In genomic region chr2:55019547-55020258, GRCh38 we compare ENCODE assay signal across 10 cellular contexts. TPM values are rescaled to one million over a fixed set of nuclear protein-coding genes. Genes with fewer than 3 reads are reported as not detected.
DNase-seq lines count a peak whose midpoint lies in the region; ATAC-seq and TF ChIP-seq lines count a peak whose summit lies in the region.
"Had no signal": no experiment of that assay in that cellular context is flagged by ENCODE, and none has a peak within 500 bp of the region (broad histone marks: within the 10 kb centered on the region; RNA-seq: fewer than 3 reads in every experiment).

No MANE protein-coding gene starts in this region.

- no peaks in the 10 kb centered on the region for H3K9me3 ChIP-seq in gastrocnemius medialis
- no peaks in the 10 kb centered on the region for H3K9me3 ChIP-seq in aorta (ENCODE audit: control insufficient read depth, low read length)

- 78 to 93% methylated on average over 5 of the region's 5 CpGs for WGBS in aorta, 2 donors

- ATAC-seq in stimulated activated naive CD8-positive, alpha-beta T cell treated with anti-CD3 and anti-CD28 coated beads, Interleukin-15, amount 100 ng/mL, for 72 hours, result no peak
- ATAC-seq in GM18505 (IDR thresholded peaks at IDR 0.05; ENCODE audit: unreplicated experiment), result no peak
- ATAC-seq in gastrocnemius medialis, result no peak
- no peak for ATAC-seq in aorta (ENCODE audit: low FRiP score)

- no peak for TF ChIP-seq CTCF in gastrocnemius medialis (IDR thresholded peaks at IDR 0.05 in 4 of 5, conservative IDR thresholded peaks at IDR 0.05 in 1 of 5)

- no peak for DNase-seq in stimulated activated naive CD8-positive, alpha-beta T cell treated with anti-CD3 and anti-CD28 coated beads, Interleukin-15, amount 100 ng/mL, for 72 hours
- DNase-seq in SIG-M5 treated with dmso at 0.1 percent for 504 hours (lab: John Stamatoyannopoulos, UW; ENCODE audit: unreplicated experiment), result peak; percentile 90
- peak; percentile 45 for DNase-seq in globus pallidus (ENCODE audit: low spot score)
- DNase-seq in NCI-H2081 (lab: John Stamatoyannopoulos, UW), result no peak
- no peak for DNase-seq in gastrocnemius medialis
- DNase-seq in aorta, result no peak
- DNase-seq: activated T-cell treated with anti-CD3 and anti-CD28 coated beads, Interleukin-2, amount 50 U/mL, for 48 hours had no signal

- intact Hi-C loops in gastrocnemius medialis (cut with DNase I; ENCODE audit: low total_unique reads) (loop anchor here (10.0 kb wide), 1 partner anchor 355 kb away; no protein-coding TSS in a partner anchor), aorta (cut with DNase I) (loop anchor here (5.0 to 10.0 kb wide), 3 partner anchors 42 to 145 kb away; no protein-coding TSS in a partner anchor)

- no peaks in the 10 kb centered on the region for H3K27me3 ChIP-seq in gastrocnemius medialis
- no peaks in the 10 kb centered on the region for H3K27me3 ChIP-seq in aorta (ENCODE audit: control insufficient read depth in 1 of 2, insufficient read depth in 2 of 2, low read length in 1 of 2)

- in situ Hi-C loops in gastrocnemius medialis (cut with MboI; ENCODE audit: low sequenced_read_pairs in 4 of 4), result loop anchor here in 3 of 4 donors (5.0 to 25.0 kb wide), 5 partner anchors 115 to 307 kb away; partner anchors contain the start of gene EML6 (in 1 of the 3)

- H3K9me3 Mint-ChIP-seq in stimulated activated naive CD8-positive, alpha-beta T cell treated with anti-CD3 and anti-CD28 coated beads, Interleukin-15, Interleukin-2, amounts not matched to agents 100 ng/mL and 50 ng/mL, for 24 hours, result no peaks in the 10 kb centered on the region
- H3K9me3 Mint-ChIP-seq in stimulated activated naive CD8-positive, alpha-beta T cell treated with anti-CD3 and anti-CD28 coated beads, Interleukin-15, amount 100 ng/mL, for 72 hours, result peaks cover 0 to 8% of the 10 kb centered on the region in 2 donors

- H3K4me1 ChIP-seq in gastrocnemius medialis (peaks cover 4 to 5% of the 10 kb centered on the region in 2 donors), aorta (ENCODE audit: control insufficient read depth in 1 of 2, insufficient read depth in 2 of 2, low read length in 2 of 2) (peaks cover 2 to 17% of the 10 kb centered on the region in 2 donors)

- no peak overlapping the region for H3K4me3 ChIP-seq in gastrocnemius medialis
- no peak overlapping the region for H3K4me3 ChIP-seq in aorta (ENCODE audit: low read length in 2 of 2)

- H3K36me3 Mint-ChIP-seq in stimulated activated naive CD8-positive, alpha-beta T cell treated with anti-CD3 and anti-CD28 coated beads, Interleukin-15, Interleukin-2, amounts not matched to agents 100 ng/mL and 50 ng/mL, for 24 hours (ENCODE audit: low read depth), result peaks cover 30% of the 10 kb centered on the region

- TF ChIP-seq POLR2A in GM18505 (IDR thresholded peaks at IDR 0.05; ENCODE audit: borderline replicate concordance, extremely low read depth, insufficient read depth, insufficient read length) (no peak), gastrocnemius medialis (IDR thresholded peaks at IDR 0.05) (no peak)

- peaks cover 32% of the 10 kb centered on the region for H3K4me1 Mint-ChIP-seq in stimulated activated naive CD8-positive, alpha-beta T cell treated with anti-CD3 and anti-CD28 coated beads, Interleukin-15, Interleukin-2, amounts not matched to agents 100 ng/mL and 50 ng/mL, for 24 hours (ENCODE audit: low read depth)
- peaks cover 7% of the 10 kb centered on the region for H3K4me1 Mint-ChIP-seq in stimulated activated naive CD8-positive, alpha-beta T cell treated with anti-CD3 and anti-CD28 coated beads, Interleukin-15, amount 100 ng/mL, for 72 hours

- H3K4me3 Mint-ChIP-seq in stimulated activated naive CD8-positive, alpha-beta T cell treated with anti-CD3 and anti-CD28 coated beads, Interleukin-15, Interleukin-2, amounts not matched to agents 100 ng/mL and 50 ng/mL, for 24 hours, result no peak overlapping the region
- H3K4me3 Mint-ChIP-seq in stimulated activated naive CD8-positive, alpha-beta T cell treated with anti-CD3 and anti-CD28 coated beads, Interleukin-15, amount 100 ng/mL, for 72 hours, result no peak overlapping the region

- no peaks in the 10 kb centered on the region for H3K36me3 ChIP-seq in gastrocnemius medialis
- H3K36me3 ChIP-seq in aorta (ENCODE audit: control insufficient read depth in 1 of 2, insufficient read depth in 2 of 2, low read length in 1 of 2), result no peaks in the 10 kb centered on the region

- no peaks in the 10 kb centered on the region for H3K27me3 Mint-ChIP-seq in stimulated activated naive CD8-positive, alpha-beta T cell treated with anti-CD3 and anti-CD28 coated beads, Interleukin-15, Interleukin-2, amounts not matched to agents 100 ng/mL and 50 ng/mL, for 24 hours
- no peaks in the 10 kb centered on the region for H3K27me3 Mint-ChIP-seq in stimulated activated naive CD8-positive, alpha-beta T cell treated with anti-CD3 and anti-CD28 coated beads, Interleukin-15, amount 100 ng/mL, for 72 hours

- H3K27ac ChIP-seq in gastrocnemius medialis (no peak overlapping the region), aorta (ENCODE audit: low read depth in 1 of 2, low read length in 2 of 2) (no peak overlapping the region)
- H3K27ac ChIP-seq: VCaP had no signal

- peak overlapping the region; percentile 9 for H3K27ac Mint-ChIP-seq in stimulated activated naive CD8-positive, alpha-beta T cell treated with anti-CD3 and anti-CD28 coated beads, Interleukin-15, Interleukin-2, amounts not matched to agents 100 ng/mL and 50 ng/mL, for 24 hours
- no peak overlapping the region for H3K27ac Mint-ChIP-seq in stimulated activated naive CD8-positive, alpha-beta T cell treated with anti-CD3 and anti-CD28 coated beads, Interleukin-15, amount 100 ng/mL, for 72 hours

RNA-seq across cellular contexts. Expression of gene RTN4, which starts 30.5 kb away (rescaled TPM):
- 100 to 1,000 TPM; 183 to 259 (median 244) TPM for total RNA-seq in gastrocnemius medialis
- total RNA-seq in aorta, result 100 to 1,000 TPM; 311 to 357 TPM
- 100 to 1,000 TPM; 125 to 163 TPM for polyA plus RNA-seq in aorta

Comparison
In these comparisons a context has a peak if more than half of its experiments do, and no peak if none do; other contexts are left out.
1. DNase-seq: peak in SIG-M5 treated with dmso at 0.1 percent for 504 hours (single experiment) and globus pallidus (single experiment); none in stimulated activated naive CD8-positive, alpha-beta T cell treated with anti-CD3 and anti-CD28 coated beads, Interleukin-15, amount 100 ng/mL, for 72 hours (0 of 2), NCI-H2081 (0 of 2), gastrocnemius medialis (0 of 2) and aorta (0 of 2).